ENCODE assay signal across 1 cellular context in the genomic region with DNA sequence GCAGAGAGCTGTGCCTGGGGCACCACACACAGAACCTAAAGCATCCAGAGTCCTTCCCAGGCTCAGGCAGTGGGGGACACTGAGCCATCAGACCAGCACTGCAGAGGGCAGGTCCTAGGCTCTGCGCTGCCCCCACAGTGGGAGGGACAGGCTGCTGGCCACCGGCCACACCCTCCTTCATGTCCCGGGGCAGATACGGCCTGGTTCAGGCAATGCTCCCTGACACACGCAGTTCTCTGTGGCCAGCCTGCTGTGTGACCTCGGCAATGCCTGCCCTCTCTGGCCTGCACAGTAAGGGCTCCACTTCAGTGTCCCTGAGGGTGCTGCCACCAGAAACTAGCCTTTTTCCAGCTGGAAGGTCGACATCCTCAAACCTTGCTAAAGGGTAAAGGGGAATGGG.
TF ChIP-seq lines count a peak whose summit lies in the region.

No MANE protein-coding gene starts in this region.

TF ChIP-seq in K562, 482 proteins besides CTCF, POLR2A, EP300 and RAD21 (continued from another document and continues in another):
- TF ChIP-seq, protein P1, sequence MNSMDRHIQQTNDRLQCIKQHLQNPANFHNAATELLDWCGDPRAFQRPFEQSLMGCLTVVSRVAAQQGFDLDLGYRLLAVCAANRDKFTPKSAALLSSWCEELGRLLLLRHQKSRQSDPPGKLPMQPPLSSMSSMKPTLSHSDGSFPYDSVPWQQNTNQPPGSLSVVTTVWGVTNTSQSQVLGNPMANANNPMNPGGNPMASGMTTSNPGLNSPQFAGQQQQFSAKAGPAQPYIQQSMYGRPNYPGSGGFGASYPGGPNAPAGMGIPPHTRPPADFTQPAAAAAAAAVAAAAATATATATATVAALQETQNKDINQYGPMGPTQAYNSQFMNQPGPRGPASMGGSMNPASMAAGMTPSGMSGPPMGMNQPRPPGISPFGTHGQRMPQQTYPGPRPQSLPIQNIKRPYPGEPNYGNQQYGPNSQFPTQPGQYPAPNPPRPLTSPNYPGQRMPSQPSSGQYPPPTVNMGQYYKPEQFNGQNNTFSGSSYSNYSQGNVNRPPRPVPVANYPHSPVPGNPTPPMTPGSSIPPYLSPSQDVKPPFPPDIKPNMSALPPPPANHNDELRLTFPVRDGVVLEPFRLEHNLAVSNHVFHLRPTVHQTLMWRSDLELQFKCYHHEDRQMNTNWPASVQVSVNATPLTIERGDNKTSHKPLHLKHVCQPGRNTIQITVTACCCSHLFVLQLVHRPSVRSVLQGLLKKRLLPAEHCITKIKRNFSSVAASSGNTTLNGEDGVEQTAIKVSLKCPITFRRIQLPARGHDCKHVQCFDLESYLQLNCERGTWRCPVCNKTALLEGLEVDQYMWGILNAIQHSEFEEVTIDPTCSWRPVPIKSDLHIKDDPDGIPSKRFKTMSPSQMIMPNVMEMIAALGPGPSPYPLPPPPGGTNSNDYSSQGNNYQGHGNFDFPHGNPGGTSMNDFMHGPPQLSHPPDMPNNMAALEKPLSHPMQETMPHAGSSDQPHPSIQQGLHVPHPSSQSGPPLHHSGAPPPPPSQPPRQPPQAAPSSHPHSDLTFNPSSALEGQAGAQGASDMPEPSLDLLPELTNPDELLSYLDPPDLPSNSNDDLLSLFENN (IDR thresholded peaks at IDR 0.05; ENCODE audit: low read depth in 2 of 2, low read length in 2 of 2), result no peak
- TF ChIP-seq MYBL2 (IDR thresholded peaks at IDR 0.05; ENCODE audit: low read depth), result no peak
- TF ChIP-seq MYBL2 (CRISPR knock-in tag; IDR thresholded peaks at IDR 0.05; ENCODE audit: borderline replicate concordance), result no peak
- no peak for TF ChIP-seq FOXK1 (CRISPR knock-in tag; IDR thresholded peaks at IDR 0.05; ENCODE audit: borderline replicate concordance)
- TF ChIP-seq CBFB (CRISPR knock-in tag; IDR thresholded peaks at IDR 0.05), result no peak
- TF ChIP-seq JUND (IDR thresholded peaks at IDR 0.05; ENCODE audit: borderline replicate concordance, low read depth, low read length), result 0 out of 2 replicates have a peak, but pooled peaks have one; percentile 25
- no peak for TF ChIP-seq JUND (tag; IDR thresholded peaks at IDR 0.05; ENCODE audit: borderline replicate concordance, low read depth, low read length)
- no peak for TF ChIP-seq HIVEP1 (CRISPR knock-in tag; IDR thresholded peaks at IDR 0.05)
- no peak for TF ChIP-seq U2AF1 (optimal IDR thresholded peaks at IDR 0.05; ENCODE audit: low read depth, low read length)
- TF ChIP-seq NUFIP1 (IDR thresholded peaks at IDR 0.05; ENCODE audit: partially characterized antibody), result no peak
- no peak for TF ChIP-seq EP400 (IDR thresholded peaks at IDR 0.05)
- TF ChIP-seq ZNF347 (CRISPR knock-in tag; IDR thresholded peaks at IDR 0.05; ENCODE audit: low read depth), result no peak
- no peak for TF ChIP-seq ZNF668 (CRISPR knock-in tag; IDR thresholded peaks at IDR 0.05)
- TF ChIP-seq MEIS2 (IDR thresholded peaks at IDR 0.05; ENCODE audit: partially characterized antibody), result peak; percentile 6
- no peak for TF ChIP-seq ZNF431 (CRISPR knock-in tag; IDR thresholded peaks at IDR 0.05)
- TF ChIP-seq ZNF277 (CRISPR knock-in tag; IDR thresholded peaks at IDR 0.05; ENCODE audit: borderline replicate concordance), result no peak
- TF ChIP-seq, protein P2, sequence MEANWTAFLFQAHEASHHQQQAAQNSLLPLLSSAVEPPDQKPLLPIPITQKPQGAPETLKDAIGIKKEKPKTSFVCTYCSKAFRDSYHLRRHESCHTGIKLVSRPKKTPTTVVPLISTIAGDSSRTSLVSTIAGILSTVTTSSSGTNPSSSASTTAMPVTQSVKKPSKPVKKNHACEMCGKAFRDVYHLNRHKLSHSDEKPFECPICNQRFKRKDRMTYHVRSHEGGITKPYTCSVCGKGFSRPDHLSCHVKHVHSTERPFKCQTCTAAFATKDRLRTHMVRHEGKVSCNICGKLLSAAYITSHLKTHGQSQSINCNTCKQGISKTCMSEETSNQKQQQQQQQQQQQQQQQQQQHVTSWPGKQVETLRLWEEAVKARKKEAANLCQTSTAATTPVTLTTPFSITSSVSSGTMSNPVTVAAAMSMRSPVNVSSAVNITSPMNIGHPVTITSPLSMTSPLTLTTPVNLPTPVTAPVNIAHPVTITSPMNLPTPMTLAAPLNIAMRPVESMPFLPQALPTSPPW (CRISPR knock-in tag; IDR thresholded peaks at IDR 0.05), result no peak
- 0 out of 2 replicates have a peak, but pooled peaks have one; percentile 67 for TF ChIP-seq HDAC2 (IDR thresholded peaks at IDR 0.05)
- TF ChIP-seq, protein P3, sequence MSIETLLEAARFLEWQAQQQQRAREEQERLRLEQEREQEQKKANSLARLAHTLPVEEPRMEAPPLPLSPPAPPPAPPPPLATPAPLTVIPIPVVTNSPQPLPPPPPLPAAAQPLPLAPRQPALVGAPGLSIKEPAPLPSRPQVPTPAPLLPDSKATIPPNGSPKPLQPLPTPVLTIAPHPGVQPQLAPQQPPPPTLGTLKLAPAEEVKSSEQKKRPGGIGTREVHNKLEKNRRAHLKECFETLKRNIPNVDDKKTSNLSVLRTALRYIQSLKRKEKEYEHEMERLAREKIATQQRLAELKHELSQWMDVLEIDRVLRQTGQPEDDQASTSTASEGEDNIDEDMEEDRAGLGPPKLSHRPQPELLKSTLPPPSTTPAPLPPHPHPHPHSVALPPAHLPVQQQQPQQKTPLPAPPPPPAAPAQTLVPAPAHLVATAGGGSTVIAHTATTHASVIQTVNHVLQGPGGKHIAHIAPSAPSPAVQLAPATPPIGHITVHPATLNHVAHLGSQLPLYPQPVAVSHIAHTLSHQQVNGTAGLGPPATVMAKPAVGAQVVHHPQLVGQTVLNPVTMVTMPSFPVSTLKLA (conservative IDR thresholded peaks at IDR 0.05), result peak in 1 of 2 experiments; percentile 40; a peak in 1 of 4 replicates
- no peak for TF ChIP-seq ZBTB43 (CRISPR knock-in tag; IDR thresholded peaks at IDR 0.05)
- no peak for TF ChIP-seq ZNF830 (CRISPR knock-in tag; IDR thresholded peaks at IDR 0.05)
- TF ChIP-seq, protein P4, sequence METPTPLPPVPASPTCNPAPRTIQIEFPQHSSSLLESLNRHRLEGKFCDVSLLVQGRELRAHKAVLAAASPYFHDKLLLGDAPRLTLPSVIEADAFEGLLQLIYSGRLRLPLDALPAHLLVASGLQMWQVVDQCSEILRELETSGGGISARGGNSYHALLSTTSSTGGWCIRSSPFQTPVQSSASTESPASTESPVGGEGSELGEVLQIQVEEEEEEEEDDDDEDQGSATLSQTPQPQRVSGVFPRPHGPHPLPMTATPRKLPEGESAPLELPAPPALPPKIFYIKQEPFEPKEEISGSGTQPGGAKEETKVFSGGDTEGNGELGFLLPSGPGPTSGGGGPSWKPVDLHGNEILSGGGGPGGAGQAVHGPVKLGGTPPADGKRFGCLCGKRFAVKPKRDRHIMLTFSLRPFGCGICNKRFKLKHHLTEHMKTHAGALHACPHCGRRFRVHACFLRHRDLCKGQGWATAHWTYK (CRISPR knock-in tag; IDR thresholded peaks at IDR 0.05), result no peak
- no peak for TF ChIP-seq ZNF445 (CRISPR knock-in tag; IDR thresholded peaks at IDR 0.05; ENCODE audit: low read depth)
- TF ChIP-seq, protein P5, sequence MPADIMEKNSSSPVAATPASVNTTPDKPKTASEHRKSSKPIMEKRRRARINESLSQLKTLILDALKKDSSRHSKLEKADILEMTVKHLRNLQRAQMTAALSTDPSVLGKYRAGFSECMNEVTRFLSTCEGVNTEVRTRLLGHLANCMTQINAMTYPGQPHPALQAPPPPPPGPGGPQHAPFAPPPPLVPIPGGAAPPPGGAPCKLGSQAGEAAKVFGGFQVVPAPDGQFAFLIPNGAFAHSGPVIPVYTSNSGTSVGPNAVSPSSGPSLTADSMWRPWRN (IDR thresholded peaks at IDR 0.05; ENCODE audit: low read depth), result no peak
- 0 out of 2 replicates have a peak, but pooled peaks have one; percentile 36 for TF ChIP-seq FOXP1 (CRISPR knock-in tag; IDR thresholded peaks at IDR 0.05)
- TF ChIP-seq, protein P6, sequence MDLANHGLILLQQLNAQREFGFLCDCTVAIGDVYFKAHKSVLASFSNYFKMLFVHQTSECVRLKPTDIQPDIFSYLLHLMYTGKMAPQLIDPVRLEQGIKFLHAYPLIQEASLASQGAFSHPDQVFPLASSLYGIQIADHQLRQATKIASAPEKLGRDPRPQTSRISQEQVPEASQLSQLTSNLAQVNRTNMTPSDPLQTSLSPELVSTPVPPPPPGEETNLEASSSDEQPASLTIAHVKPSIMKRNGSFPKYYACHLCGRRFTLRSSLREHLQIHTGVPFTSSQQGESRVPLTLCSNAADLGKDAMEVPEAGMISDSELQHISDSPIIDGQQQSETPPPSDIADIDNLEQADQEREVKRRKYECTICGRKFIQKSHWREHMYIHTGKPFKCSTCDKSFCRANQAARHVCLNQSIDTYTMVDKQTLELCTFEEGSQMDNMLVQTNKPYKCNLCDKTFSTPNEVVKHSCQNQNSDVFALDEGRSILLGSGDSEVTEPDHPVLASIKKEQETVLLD (IDR thresholded peaks at IDR 0.05), result 0 out of 2 replicates have a peak, but pooled peaks have one; percentile 24
- TF ChIP-seq ZNF551 (CRISPR knock-in tag; IDR thresholded peaks at IDR 0.05), result no peak
- no peak for TF ChIP-seq ZNF639 (CRISPR knock-in tag; conservative IDR thresholded peaks at IDR 0.05 in 1 of 2, IDR thresholded peaks at IDR 0.05 in 1 of 2)
- TF ChIP-seq IRF2 (CRISPR knock-in tag; IDR thresholded peaks at IDR 0.05), result no peak
- no peak for TF ChIP-seq BHLHE40 (IDR thresholded peaks at IDR 0.05; ENCODE audit: low read length)
- TF ChIP-seq ZBTB7A (IDR thresholded peaks at IDR 0.05; ENCODE audit: borderline replicate concordance, control insufficient read depth, low read depth, low read length), result peak; percentile 47; the same call in 1 of the 2 replicates
- peak; percentile 47 to 59; a peak in 3 of 4 replicates for TF ChIP-seq NRF1 (conservative IDR thresholded peaks at IDR 0.05 in 1 of 2, IDR thresholded peaks at IDR 0.05 in 1 of 2)
- no peak for TF ChIP-seq ARID3B (CRISPR knock-in tag; IDR thresholded peaks at IDR 0.05; ENCODE audit: borderline replicate concordance)
- TF ChIP-seq ZKSCAN1 (IDR thresholded peaks at IDR 0.05; ENCODE audit: low read depth, low read length), result no peak
- TF ChIP-seq ZNF57 (CRISPR knock-in tag; IDR thresholded peaks at IDR 0.05), result no peak
- no peak for TF ChIP-seq HOXB6 (CRISPR knock-in tag; IDR thresholded peaks at IDR 0.05; ENCODE audit: borderline replicate concordance)
- TF ChIP-seq TFAM (CRISPR knock-in tag; conservative IDR thresholded peaks at IDR 0.05), result no peak
- no peak for TF ChIP-seq TEAD1 (CRISPR knock-in tag; IDR thresholded peaks at IDR 0.05)
- no peak for TF ChIP-seq THRA (IDR thresholded peaks at IDR 0.05)
- TF ChIP-seq, protein P7, sequence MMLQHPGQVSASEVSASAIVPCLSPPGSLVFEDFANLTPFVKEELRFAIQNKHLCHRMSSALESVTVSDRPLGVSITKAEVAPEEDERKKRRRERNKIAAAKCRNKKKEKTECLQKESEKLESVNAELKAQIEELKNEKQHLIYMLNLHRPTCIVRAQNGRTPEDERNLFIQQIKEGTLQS (IDR thresholded peaks at IDR 0.05), result no peak
- TF ChIP-seq, protein P7 (CRISPR knock-in tag; conservative IDR thresholded peaks at IDR 0.05), result no peak
- TF ChIP-seq CAMTA2 (CRISPR knock-in tag; conservative IDR thresholded peaks at IDR 0.05), result no peak
- no peak for TF ChIP-seq GABPB1 (CRISPR knock-in tag; IDR thresholded peaks at IDR 0.05)
